8 cellular contexts compared by ENCODE assay signal in the genomic region with DNA sequence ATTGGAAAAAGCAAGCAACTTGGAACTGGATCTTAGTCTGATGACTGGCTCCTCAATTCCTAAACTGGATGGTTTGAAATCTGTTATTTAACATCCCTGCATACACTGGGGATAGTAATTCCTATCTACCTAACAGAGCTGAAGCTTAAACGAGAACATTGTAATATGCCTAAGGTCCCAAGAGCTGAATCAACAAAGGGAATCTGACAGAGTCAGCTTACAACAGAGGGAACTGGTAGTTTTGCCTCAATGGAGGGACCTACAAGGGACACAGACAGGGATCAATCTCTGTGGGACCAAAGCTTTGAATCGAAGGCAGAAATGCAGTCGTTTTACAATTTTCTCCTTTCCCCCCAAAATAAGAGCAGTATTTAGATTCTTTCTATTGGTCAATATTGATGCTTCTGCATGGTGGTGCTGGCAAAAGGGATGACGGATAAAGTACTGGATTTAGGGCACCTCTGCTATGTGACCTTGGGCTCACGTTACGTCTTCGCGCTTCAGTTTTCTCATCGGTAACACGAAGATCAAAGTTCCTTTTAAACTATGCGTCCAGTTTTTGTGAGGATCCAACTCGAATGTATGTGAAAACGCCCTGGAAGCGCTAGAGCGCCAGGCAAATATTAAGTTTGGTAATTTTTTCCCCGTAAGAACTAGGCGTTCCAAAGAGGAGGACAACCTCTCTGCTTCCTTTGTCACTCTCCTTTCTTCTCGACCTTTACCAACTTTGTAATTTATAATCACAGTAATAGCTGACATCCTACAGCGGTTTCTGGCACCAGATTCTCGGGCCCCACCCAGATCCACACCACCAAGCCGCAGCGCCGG. TPM values are rescaled to one million over a fixed set of nuclear protein-coding genes. Genes with fewer than 3 reads are reported as not detected.
DNase-seq lines count a peak whose midpoint lies in the region; ATAC-seq and TF ChIP-seq lines count a peak whose summit lies in the region.

No MANE protein-coding gene starts in this region.

- no peaks in the 10 kb centered on the region for H3K9me3 ChIP-seq in Peyer's patch

- TF ChIP-seq CTCF in Peyer's patch (IDR thresholded peaks at IDR 0.05) (no peak), fibroblast of villous mesenchyme (IDR thresholded peaks at IDR 0.05; ENCODE audit: insufficient read depth, low read depth, low read length) (no peak), retinal pigment epithelial cell (conservative IDR thresholded peaks at IDR 0.05; ENCODE audit: low read depth, low read length) (no peak)

- H3K27ac ChIP-seq in Peyer's patch: peak overlapping the region; percentile 69 to 95 (median 94)

- peaks cover 0 to 25% (median 9%) of the 10 kb centered on the region in 4 donors for H3K4me1 ChIP-seq in Peyer's patch

- no peaks in the 10 kb centered on the region for H3K36me3 ChIP-seq in Peyer's patch

- intact Hi-C loops in sciatic nerve (cut with DNase I): loop anchor here (5.0 kb wide), 1 partner anchor 81 kb away; no protein-coding TSS in a partner anchor

- ATAC-seq in HG02981 (IDR thresholded peaks at IDR 0.05; ENCODE audit: unreplicated experiment) (no peak), sciatic nerve (no peak)

- H3K4me3 ChIP-seq in Peyer's patch (peak overlapping the region; percentile 90 to 97 (median 94)), fibroblast of villous mesenchyme (ENCODE audit: low read depth, low read length) (peak overlapping the region; percentile 98), retinal pigment epithelial cell (ENCODE audit: low read length) (peak overlapping the region; percentile 99)

- DNase-seq in ELR (ENCODE audit: low read depth) (peak; percentile 34), Peyer's patch (no peak), fibroblast of villous mesenchyme (ENCODE audit: low read depth) (no peak), retinal pigment epithelial cell (ENCODE audit: low read depth) (no peak), sciatic nerve (ENCODE audit: low spot score) (no peak), H4 (ENCODE audit: low spot score) (no peak), KG1 (lab: John Stamatoyannopoulos, UW) (no peak)

- TF ChIP-seq POLR2A in Peyer's patch (IDR thresholded peaks at IDR 0.05): peak in 1 of 2 donors; percentile 40

- no peaks in the 10 kb centered on the region for H3K27me3 ChIP-seq in Peyer's patch

RNA-seq across cellular contexts. Expression of gene ACTR1A, which starts 1.1 kb away (rescaled TPM):
- total RNA-seq in Peyer's patch (10 to 100 TPM; 41.3 to 79.7 (median 71.3) TPM), fibroblast of villous mesenchyme (130 and 142 TPM in 2 replicates), sciatic nerve (84.3 TPM)
- total RNA-seq in H4 (2014; rRNA removed; shearing (Covaris generic)): 100 and 172 TPM in 2 replicates

RNA-seq across cellular contexts. Expression of gene SUFU, which starts 2.4 kb away (rescaled TPM):
- total RNA-seq in Peyer's patch: 10 to 100 TPM in 1 of 4 donors, 1 to 10 TPM in 3; 6.5 to 11.0 (median 9.2) TPM
- 2.3 and 3.9 TPM in 2 replicates for total RNA-seq in fibroblast of villous mesenchyme
- total RNA-seq in sciatic nerve: 19.7 TPM
- total RNA-seq in H4 (2014; rRNA removed; shearing (Covaris generic)): 1.7 and 2.8 TPM in 2 replicates

RNA-seq across cellular contexts. Expression of gene C10orf95, which starts 50.1 kb away (rescaled TPM):
- total RNA-seq in Peyer's patch (1 to 10 TPM in 1 of 4 donors, under 1 TPM in 1, not detected in 2; 0.85 to 2.8 TPM), fibroblast of villous mesenchyme (not detected in 2 replicates), sciatic nerve (not detected)
- total RNA-seq in H4 (2014; rRNA removed; shearing (Covaris generic)): not detected in 2 replicates
